In genomic region chr21:45460611-45461368, GRCh38 we compare ENCODE assay signal across 12 cellular contexts. TPM values are rescaled to one million over a fixed set of nuclear protein-coding genes. Genes with fewer than 3 reads are reported as not detected.
DNase-seq lines count a peak whose midpoint lies in the region; ATAC-seq, FAIRE-seq and TF ChIP-seq lines count a peak whose summit lies in the region.
"Had no signal": no experiment of that assay in that cellular context is flagged by ENCODE, and none has a peak within 500 bp of the region (broad histone marks: within the 10 kb centered on the region; RNA-seq: fewer than 3 reads in every experiment).

No MANE protein-coding gene starts in this region.

- no peak for TF ChIP-seq CTCF in AG09309 (IDR thresholded peaks at IDR 0.05; ENCODE audit: control insufficient read depth, insufficient read depth, low read depth, low read length, missing control alignments)
- no peak for TF ChIP-seq CTCF in cardiac fibroblast (IDR thresholded peaks at IDR 0.05; ENCODE audit: low read depth, low read length)

- H3K27me3 Mint-ChIP-seq in activated CD4-positive, alpha-beta memory T cell treated with anti-CD3 and anti-CD28 coated beads for 36 hours: peaks cover 14% of the 10 kb centered on the region

- no peak overlapping the region for H4K5ac ChIP-seq in mesendoderm (ENCODE audit: low read length)

- H3K4me1 Mint-ChIP-seq in activated CD4-positive, alpha-beta memory T cell treated with anti-CD3 and anti-CD28 coated beads for 36 hours (ENCODE audit: low read depth): no peaks in the 10 kb centered on the region

- no peak overlapping the region for H3K4me3 Mint-ChIP-seq in activated CD4-positive, alpha-beta memory T cell treated with anti-CD3 and anti-CD28 coated beads for 36 hours

- no peak overlapping the region for H3K9ac ChIP-seq in mesendoderm (ENCODE audit: low read length)

- H2BK120ac ChIP-seq in mesendoderm (ENCODE audit: low read depth, low read length): no peak overlapping the region

- H2BK15ac ChIP-seq in mesendoderm (replicated peaks; ENCODE audit: low read depth): no peak overlapping the region

- no peak for FAIRE-seq in GM12892 (lab: Jason Lieb, UNC)
- FAIRE-seq: GM12878 had no signal

- H3K4ac ChIP-seq in mesendoderm (ENCODE audit: low read depth, low read length): no peak overlapping the region

- POLR2A ChIA-PET in activated CD4-positive, alpha-beta memory T cell treated with anti-CD3 and anti-CD28 coated beads for 36 hours (lab: Charles Lee): no interaction called here

- peaks cover 3% of the 10 kb centered on the region for H3K36me3 Mint-ChIP-seq in activated CD4-positive, alpha-beta memory T cell treated with anti-CD3 and anti-CD28 coated beads for 36 hours

- WGBS in mesendoderm (ENCODE audit: extremely low coverage, insufficient coverage, low lambda C conversion rate): no CpG with 5 or more reads among the region's 9 CpGs

- H3K56ac ChIP-seq in mesendoderm (ENCODE audit: low read length): no peak overlapping the region

- H3K27me3 ChIP-seq in mesendoderm (ENCODE audit: insufficient read depth, low read length, poor library complexity): no peaks in the 10 kb centered on the region

- H3K79me2 ChIP-seq in mesendoderm (ENCODE audit: control insufficient read depth, insufficient read depth, low read length): peaks cover 19% of the 10 kb centered on the region

- no peak overlapping the region for H3K27ac Mint-ChIP-seq in activated CD4-positive, alpha-beta memory T cell treated with anti-CD3 and anti-CD28 coated beads for 36 hours

- no peak overlapping the region for H3K4me3 ChIP-seq in AG09309 (ENCODE audit: control insufficient read depth, low read depth, low read length)
- no peak overlapping the region for H3K4me3 ChIP-seq in cardiac fibroblast (replicated peaks in 1 of 2; ENCODE audit: low read depth in 2 of 2, low read length in 2 of 2)
- no peak overlapping the region for H3K4me3 ChIP-seq in mesendoderm (ENCODE audit: low read length)
- H3K4me3 ChIP-seq: GM12878 had no signal

- intact Hi-C loops in activated CD4-positive, alpha-beta memory T cell treated with anti-CD3 and anti-CD28 coated beads for 36 hours (cut with micrococcal nuclease): no loop called here

- no peak overlapping the region for H2AK5ac ChIP-seq in mesendoderm (ENCODE audit: low read length)

- H2BK5ac ChIP-seq in mesendoderm (ENCODE audit: low read length): no peak overlapping the region

- CTCF ChIA-PET in activated CD4-positive, alpha-beta memory T cell treated with anti-CD3 and anti-CD28 coated beads for 36 hours (lab: Charles Lee): interaction anchor here (0.5 kb wide), 1 partner anchor 24 kb away, joined by 3 read pairs; no protein-coding TSS in a partner anchor

- H3K27ac ChIP-seq in mesendoderm (ENCODE audit: low read depth, low read length): no peak overlapping the region

- H3K23ac ChIP-seq in mesendoderm (ENCODE audit: low read length): no peak overlapping the region

- H3K4me2 ChIP-seq in mesendoderm (ENCODE audit: low read length): no peak overlapping the region

- no peaks in the 10 kb centered on the region for H3K4me1 ChIP-seq in mesendoderm (ENCODE audit: control insufficient read depth, low read depth, low read length)

- peaks cover 17% of the 10 kb centered on the region for H3K79me1 ChIP-seq in mesendoderm (ENCODE audit: low read length)

- H3K9me3 Mint-ChIP-seq in activated CD4-positive, alpha-beta memory T cell treated with anti-CD3 and anti-CD28 coated beads for 36 hours: peaks cover 12% of the 10 kb centered on the region

- H3K18ac ChIP-seq in mesendoderm (ENCODE audit: low read length): no peak overlapping the region

- ATAC-seq in GM21825 (IDR thresholded peaks at IDR 0.05; ENCODE audit: unreplicated experiment): no peak
- ATAC-seq: GM12878, right cardiac atrium had no signal

- no peaks in the 10 kb centered on the region for H3K36me3 ChIP-seq in mesendoderm (ENCODE audit: control insufficient read depth, insufficient read depth, low read length)

- no peak for TF ChIP-seq POLR2A in GM12892 (IDR thresholded peaks at IDR 0.05; ENCODE audit: low read depth, low read length)

- H4K8ac ChIP-seq in mesendoderm (ENCODE audit: low read depth, low read length): no peak overlapping the region

- DNase-seq in AG09309 (ENCODE audit: low read depth) (peak; percentile 81), LHCN-M2 (ENCODE audit: low read depth) (peak; percentile 74), cardiac fibroblast (ENCODE audit: low read depth in 2 of 2) (peak; percentile 86 to 92), mesendoderm (peak; percentile 45), NCI-H146 (lab: John Stamatoyannopoulos, UW) (no peak), GM12892 (ENCODE audit: insufficient read length) (no peak)
- DNase-seq in activated CD4-positive, alpha-beta memory T cell treated with anti-CD3 and anti-CD28 coated beads for 36 hours: no peak
- DNase-seq: caudate nucleus, NCI-H2029 had no signal

RNA-seq across cellular contexts. Expression of gene COL18A1, which starts 55.8 kb away (rescaled TPM):
- total RNA-seq in LHCN-M2 (2014; rRNA removed): 44.8 and 54.2 TPM in 2 replicates
- polyA plus RNA-seq in LHCN-M2 (2012): 13.2 TPM
- 84.0 TPM for polyA plus RNA-seq in mesendoderm (2013, experiment 1 of 2)
- polyA plus RNA-seq in mesendoderm (2013, experiment 2 of 2): 85.5 TPM
- 1 to 10 TPM; 4.5 TPM for total RNA-seq in activated CD4-positive, alpha-beta memory T cell treated with anti-CD3 and anti-CD28 coated beads for 36 hours
- 0.68 TPM for polyA plus RNA-seq in GM12892 (2012; ENCODE audit: missing spikeins)

Comparison
In these comparisons a context has a peak if more than half of its experiments do, and no peak if none do; other contexts are left out.
1. DNase-seq: peak in AG09309 (single experiment), LHCN-M2 (single experiment), cardiac fibroblast (2 of 2) and mesendoderm (single experiment); none in activated CD4-positive, alpha-beta memory T cell treated with anti-CD3 and anti-CD28 coated beads for 36 hours (single experiment), NCI-H146 (single experiment) and GM12892 (single experiment).